Comparison of ENCODE assay signal across 12 cellular contexts in the genomic region with DNA sequence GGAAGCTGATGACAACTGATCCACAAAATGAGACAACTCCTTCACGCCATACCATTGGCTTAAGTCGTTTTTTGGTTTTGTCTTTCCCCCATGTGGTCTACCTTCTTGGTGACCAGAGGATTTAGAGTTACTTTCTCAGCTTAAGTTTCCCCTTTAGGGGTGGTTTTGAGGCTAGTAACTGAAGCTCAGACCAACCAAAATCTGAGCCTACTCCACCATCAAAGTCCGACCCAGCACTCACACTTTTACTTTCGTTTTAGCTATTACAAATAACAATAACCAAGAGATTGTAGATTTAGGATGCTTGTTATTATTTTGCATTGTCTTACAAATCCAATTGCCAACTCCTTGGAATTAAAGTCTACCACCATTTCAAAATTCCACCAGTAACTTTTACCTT.
A peak's percentile ranks its signal among the peaks of the same experiment; 100 is the strongest.
DNase-seq lines count a peak whose midpoint lies in the region; ATAC-seq and TF ChIP-seq lines count a peak whose summit lies in the region.
"Had no signal": no experiment of that assay in that cellular context is flagged by ENCODE, and none has a peak within 500 bp of the region (broad histone marks: within the 10 kb centered on the region; RNA-seq: fewer than 3 reads in every experiment).

No MANE protein-coding gene starts in this region.

- TF ChIP-seq CTCF in smooth muscle cell (IDR thresholded peaks at IDR 0.05; ENCODE audit: borderline replicate concordance, insufficient read depth, poor library complexity, severe bottlenecking): no peak

- H3K4me1 ChIP-seq in smooth muscle cell (ENCODE audit: low read depth): no peaks in the 10 kb centered on the region
- H3K4me1 ChIP-seq: gastrocnemius medialis had no signal

- H3K27ac ChIP-seq in smooth muscle cell (ENCODE audit: low read depth): no peak overlapping the region
- H3K27ac ChIP-seq: gastrocnemius medialis, ovary had no signal

- WGBS in smooth muscle cell (ENCODE audit: low lambda C conversion rate): 99% methylated on average over 4 of the region's 4 CpGs

- peak overlapping the region; percentile 82 for H3K27ac Mint-ChIP-seq in activated T-cell treated with anti-CD3 and anti-CD28 coated beads, Interleukin-2, amount 50 U/mL, for 24 hours
- H3K27ac Mint-ChIP-seq in activated naive CD8-positive, alpha-beta T cell treated with anti-CD3 and anti-CD28 coated beads for 36 hours: peak overlapping the region; percentile 65
- peak overlapping the region; percentile 78 for H3K27ac Mint-ChIP-seq in stimulated activated naive CD8-positive, alpha-beta T cell treated with anti-CD3 and anti-CD28 coated beads, Interleukin-15, Interleukin-2, amounts not matched to agents 100 ng/mL and 50 ng/mL, for 24 hours

- H3K4me2 ChIP-seq in smooth muscle cell: no peak overlapping the region

- H3K9me3 ChIP-seq in MG63 (no peaks in the 10 kb centered on the region), smooth muscle cell (replicated peaks; ENCODE audit: low read depth) (no peaks in the 10 kb centered on the region)
- H3K9me3 ChIP-seq: gastrocnemius medialis, ovary had no signal

- H3K36me3 Mint-ChIP-seq in activated T-cell treated with anti-CD3 and anti-CD28 coated beads, Interleukin-2, amount 50 U/mL, for 24 hours (ENCODE audit: low read depth): no peaks in the 10 kb centered on the region
- H3K36me3 Mint-ChIP-seq in activated naive CD8-positive, alpha-beta T cell treated with anti-CD3 and anti-CD28 coated beads for 36 hours: peaks cover 4% of the 10 kb centered on the region
- H3K36me3 Mint-ChIP-seq in stimulated activated naive CD8-positive, alpha-beta T cell treated with anti-CD3 and anti-CD28 coated beads, Interleukin-15, Interleukin-2, amounts not matched to agents 100 ng/mL and 50 ng/mL, for 24 hours (ENCODE audit: low read depth): no peaks in the 10 kb centered on the region

- no peaks in the 10 kb centered on the region for H3K27me3 ChIP-seq in MG63
- H3K27me3 ChIP-seq in smooth muscle cell (ENCODE audit: low read depth): no peaks in the 10 kb centered on the region
- H3K27me3 ChIP-seq: gastrocnemius medialis, ovary had no signal

- no peak for ATAC-seq in HG03442 (IDR thresholded peaks at IDR 0.05; ENCODE audit: unreplicated experiment)
- no peak for ATAC-seq in HG03196 (IDR thresholded peaks at IDR 0.05; ENCODE audit: unreplicated experiment)
- ATAC-seq: gastrocnemius medialis had no signal

- no peaks in the 10 kb centered on the region for H3K79me2 ChIP-seq in smooth muscle cell (ENCODE audit: low read depth)

- H3F3A ChIP-seq in smooth muscle cell (ENCODE audit: low read depth): no peaks in the 10 kb centered on the region

- H3K27me3 Mint-ChIP-seq in activated T-cell treated with anti-CD3 and anti-CD28 coated beads, Interleukin-2, amount 50 U/mL, for 24 hours: no peaks in the 10 kb centered on the region
- no peaks in the 10 kb centered on the region for H3K27me3 Mint-ChIP-seq in activated naive CD8-positive, alpha-beta T cell treated with anti-CD3 and anti-CD28 coated beads for 36 hours
- no peaks in the 10 kb centered on the region for H3K27me3 Mint-ChIP-seq in stimulated activated naive CD8-positive, alpha-beta T cell treated with anti-CD3 and anti-CD28 coated beads, Interleukin-15, Interleukin-2, amounts not matched to agents 100 ng/mL and 50 ng/mL, for 24 hours

- no peaks in the 10 kb centered on the region for H3K36me3 ChIP-seq in MG63
- H3K36me3 ChIP-seq in smooth muscle cell (ENCODE audit: low read depth): no peaks in the 10 kb centered on the region
- H3K36me3 ChIP-seq: gastrocnemius medialis, ovary had no signal

- H2AFZ ChIP-seq in smooth muscle cell (ENCODE audit: low read depth): no peak overlapping the region

- peak overlapping the region; percentile 71 for H3K4me3 Mint-ChIP-seq in activated T-cell treated with anti-CD3 and anti-CD28 coated beads, Interleukin-2, amount 50 U/mL, for 24 hours
- H3K4me3 Mint-ChIP-seq in activated naive CD8-positive, alpha-beta T cell treated with anti-CD3 and anti-CD28 coated beads for 36 hours: peak overlapping the region; percentile 54
- peak overlapping the region; percentile 79 for H3K4me3 Mint-ChIP-seq in stimulated activated naive CD8-positive, alpha-beta T cell treated with anti-CD3 and anti-CD28 coated beads, Interleukin-15, Interleukin-2, amounts not matched to agents 100 ng/mL and 50 ng/mL, for 24 hours

- no peak overlapping the region for H3K9ac ChIP-seq in smooth muscle cell (ENCODE audit: low read depth)

- H3K4me3 ChIP-seq in MG63: peak overlapping the region; percentile 53
- H3K4me3 ChIP-seq in smooth muscle cell: no peak overlapping the region
- H3K4me3 ChIP-seq: gastrocnemius medialis, ovary had no signal

- H4K20me1 ChIP-seq in smooth muscle cell (ENCODE audit: low read depth): no peaks in the 10 kb centered on the region

- no peak for DNase-seq in activated T-cell treated with anti-CD3 and anti-CD28 coated beads, Interleukin-2, amount 50 U/mL, for 24 hours
- no peak for DNase-seq in activated T-cell treated with anti-CD3 and anti-CD28 coated beads, Interleukin-2, amount 50 U/mL, for 1 hour
- DNase-seq in MG63: no peak
- no peak for DNase-seq in activated naive CD8-positive, alpha-beta T cell treated with anti-CD3 and anti-CD28 coated beads for 36 hours
- DNase-seq in smooth muscle cell (lab: John Stamatoyannopoulos, UW; ENCODE audit: unreplicated experiment): no peak
- DNase-seq: dermis blood vessel endothelial cell, gastrocnemius medialis, NCI-H2029 treated with DMSO at 0.1 percent for 48 hours, ovary had no signal

- peaks cover 15% of the 10 kb centered on the region for H3K4me1 Mint-ChIP-seq in activated T-cell treated with anti-CD3 and anti-CD28 coated beads, Interleukin-2, amount 50 U/mL, for 24 hours (ENCODE audit: low read depth)
- peaks cover 8% of the 10 kb centered on the region for H3K4me1 Mint-ChIP-seq in activated naive CD8-positive, alpha-beta T cell treated with anti-CD3 and anti-CD28 coated beads for 36 hours
- peaks cover 10% of the 10 kb centered on the region for H3K4me1 Mint-ChIP-seq in stimulated activated naive CD8-positive, alpha-beta T cell treated with anti-CD3 and anti-CD28 coated beads, Interleukin-15, Interleukin-2, amounts not matched to agents 100 ng/mL and 50 ng/mL, for 24 hours (ENCODE audit: low read depth)

- H3K9me3 Mint-ChIP-seq in activated T-cell treated with anti-CD3 and anti-CD28 coated beads, Interleukin-2, amount 50 U/mL, for 24 hours: no peaks in the 10 kb centered on the region
- peaks cover 2% of the 10 kb centered on the region for H3K9me3 Mint-ChIP-seq in activated naive CD8-positive, alpha-beta T cell treated with anti-CD3 and anti-CD28 coated beads for 36 hours
- no peaks in the 10 kb centered on the region for H3K9me3 Mint-ChIP-seq in stimulated activated naive CD8-positive, alpha-beta T cell treated with anti-CD3 and anti-CD28 coated beads, Interleukin-15, Interleukin-2, amounts not matched to agents 100 ng/mL and 50 ng/mL, for 24 hours
